ENCODE assay signal across 15 cellular contexts in the genomic region with DNA sequence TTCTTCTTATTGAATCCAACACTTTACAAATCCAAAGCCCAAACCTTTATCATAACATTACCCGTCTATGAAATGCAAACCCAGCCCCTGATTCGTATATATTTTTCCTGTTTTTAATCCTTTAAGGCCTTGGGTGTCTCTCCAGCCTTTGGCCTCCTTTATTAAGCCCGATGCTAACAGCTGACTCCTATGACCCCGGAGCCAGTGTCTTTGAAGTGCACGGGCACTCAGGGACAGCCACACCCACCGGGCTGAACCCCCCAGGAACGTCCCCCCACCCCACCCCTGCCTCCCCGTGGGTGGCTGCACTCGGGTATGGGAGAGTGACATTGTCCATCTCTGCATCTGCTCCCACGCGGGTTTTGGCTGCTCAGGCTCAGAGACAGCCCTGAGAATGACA.
DNase-seq lines count a peak whose midpoint lies in the region; ATAC-seq and TF ChIP-seq lines count a peak whose summit lies in the region.
"Had no signal": no experiment of that assay in that cellular context is flagged by ENCODE, and none has a peak within 500 bp of the region (broad histone marks: within the 10 kb centered on the region; RNA-seq: fewer than 3 reads in every experiment).

No MANE protein-coding gene starts in this region.

- H3K36me3 ChIP-seq in right atrium auricular region (no peaks in the 10 kb centered on the region), ovary (no peaks in the 10 kb centered on the region)
- H3K36me3 ChIP-seq: prostate gland had no signal

- H3K27ac Mint-ChIP-seq in HFFc6 (peak overlapping the region; percentile 83), brain (peak overlapping the region in 4 of 5 experiments; percentile 85 to 98 (median 91))
- H3K27ac Mint-ChIP-seq: stimulated activated memory B cell treated with anti-CD40 and anti-IgM and Interleukin-4, amounts not matched to agents 10 μg/mL and 1 μg/mL and 100 μg/mL, for 72 hours; T-helper 2 cell treated with Interferon-gamma antibody and Interleukin-4, amounts not matched to agents 5 μg/mL and 100 μg/mL, for 36 hours had no signal

- no peaks in the 10 kb centered on the region for H3K27me3 ChIP-seq in right atrium auricular region
- H3K27me3 ChIP-seq in ovary, result no peaks in the 10 kb centered on the region

- intact Hi-C loops in ovary (cut with DNase I), result no loop called here

- no peak overlapping the region for H3K4me3 ChIP-seq in right atrium auricular region
- H3K4me3 ChIP-seq in ovary, result no peak overlapping the region
- H3K4me3 ChIP-seq: prostate gland had no signal

- 6 to 10% (median 8%) methylated on average over 11 of the region's 11 CpGs for whole genome bisulfite sequencing in ovary, 3 donors

- TF ChIP-seq CTCF in HFFc6 (IDR thresholded peaks at IDR 0.05) (no peak), brain (conservative IDR thresholded peaks at IDR 0.05) (no peak), right atrium auricular region (IDR thresholded peaks at IDR 0.05) (no peak), ovary (IDR thresholded peaks at IDR 0.05) (no peak)

- DNase-seq in HFFc6 (no peak), right atrium auricular region (ENCODE audit: low spot score) (no peak), ovary (peak in 2 of 5 donors; percentile 27 to 38), Ammon's horn (ENCODE audit: low spot score) (no peak), NCI-H187 (lab: John Stamatoyannopoulos, UW) (no peak)
- DNase-seq: activated CD4-positive, alpha-beta T cell treated with anti-CD3 and anti-CD28 coated beads, Interleukin-2, amount 50 U/mL, for 48 hours; activated gamma-delta T cell; DMS 273 treated with DMSO at 0.1 percent for 48 hours; stimulated activated CD4-positive, alpha-beta T cell treated with anti-CD3 and anti-CD28 coated beads, Interleukin-2, amount 100 ng/mL, for 48 hours had no signal

- H3K27ac ChIP-seq in right atrium auricular region (peak overlapping the region; percentile 64 to 79), ovary (peak overlapping the region; percentile 9 to 62)
- H3K27ac ChIP-seq: prostate gland had no signal

- H3K9me3 Mint-ChIP-seq in HFFc6 (no peaks in the 10 kb centered on the region), brain (peaks cover 0 to 2% (median 0%) of the 10 kb centered on the region in 5 experiments)
- H3K9me3 Mint-ChIP-seq: T-helper 2 cell treated with Interferon-gamma antibody and Interleukin-4, amounts not matched to agents 5 μg/mL and 100 μg/mL, for 36 hours had no signal

- H3K4me1 Mint-ChIP-seq in HFFc6 (ENCODE audit: low read depth), result peaks cover 52% of the 10 kb centered on the region
- H3K4me1 Mint-ChIP-seq in brain, result peaks cover 47% of the 10 kb centered on the region
- H3K4me1 Mint-ChIP-seq: stimulated activated memory B cell treated with anti-CD40 and anti-IgM and Interleukin-4, amounts not matched to agents 10 μg/mL and 1 μg/mL and 100 μg/mL, for 72 hours had no signal

- H3K4me3 Mint-ChIP-seq in HFFc6, result peak overlapping the region; percentile 71
- H3K4me3 Mint-ChIP-seq in brain, result peak overlapping the region in 2 of 5 experiments; percentile 9 to 18
- H3K4me3 Mint-ChIP-seq: stimulated activated memory B cell treated with anti-CD40 and anti-IgM and Interleukin-4, amounts not matched to agents 10 μg/mL and 1 μg/mL and 100 μg/mL, for 72 hours; T-helper 2 cell treated with Interferon-gamma antibody and Interleukin-4, amounts not matched to agents 5 μg/mL and 100 μg/mL, for 36 hours had no signal

- no peak for TF ChIP-seq EP300 in ovary (IDR thresholded peaks at IDR 0.05)

- H3K27me3 Mint-ChIP-seq in HFFc6 (ENCODE audit: insufficient read depth) (peaks cover 3% of the 10 kb centered on the region), brain (no peaks in the 10 kb centered on the region)

- H3K9me3 ChIP-seq in right atrium auricular region, result no peaks in the 10 kb centered on the region
- no peaks in the 10 kb centered on the region for H3K9me3 ChIP-seq in ovary
- H3K9me3 ChIP-seq: prostate gland had no signal

- H3K36me3 Mint-ChIP-seq in HFFc6 (ENCODE audit: low read depth) (no peaks in the 10 kb centered on the region), brain (no peaks in the 10 kb centered on the region)
- H3K36me3 Mint-ChIP-seq: stimulated activated memory B cell treated with anti-CD40 and anti-IgM and Interleukin-4, amounts not matched to agents 10 μg/mL and 1 μg/mL and 100 μg/mL, for 72 hours had no signal

- TF ChIP-seq POLR2A in ovary (IDR thresholded peaks at IDR 0.05), result no peak

- H3K4me1 ChIP-seq in right atrium auricular region (peaks cover 0 to 38% of the 10 kb centered on the region in 2 donors), ovary (ENCODE audit: insufficient read depth) (peaks cover 23% of the 10 kb centered on the region)
- H3K4me1 ChIP-seq: prostate gland had no signal

- ATAC-seq in HG03432 (IDR thresholded peaks at IDR 0.05; ENCODE audit: unreplicated experiment), result no peak
- no peak for ATAC-seq in GM21717 (IDR thresholded peaks at IDR 0.05; ENCODE audit: unreplicated experiment)
- ATAC-seq: stimulated activated memory B cell treated with anti-CD40 and anti-IgM and Interleukin-4, amounts not matched to agents 10 μg/mL and 1 μg/mL and 100 μg/mL, for 72 hours had no signal
